ENCODE assay signal across 9 cellular contexts in genomic region chr5:135437796-135438560, GRCh38. TPM values are rescaled to one million over a fixed set of nuclear protein-coding genes. Genes with fewer than 3 reads are reported as not detected.
A peak's percentile ranks its signal among the peaks of the same experiment; 100 is the strongest.
DNase-seq lines count a peak whose midpoint lies in the region; ATAC-seq lines count a peak whose summit lies in the region.
"Had no signal": no experiment of that assay in that cellular context is flagged by ENCODE, and none has a peak within 500 bp of the region (broad histone marks: within the 10 kb centered on the region; RNA-seq: fewer than 3 reads in every experiment).

No MANE protein-coding gene starts in this region.

- peak; percentile 63 for ATAC-seq in Right ventricle myocardium superior (ENCODE audit: poor library complexity)
- ATAC-seq in HG03354 (IDR thresholded peaks at IDR 0.05; ENCODE audit: poor library complexity, severe bottlenecking, unreplicated experiment) = no peak
- no peak for ATAC-seq in HG03025 (IDR thresholded peaks at IDR 0.05; ENCODE audit: low FRiP score, unreplicated experiment)

- DNase-seq in Right ventricle myocardium superior = peak; percentile 61
- no peak for DNase-seq in cardiac septum (ENCODE audit: low spot score)
- peak; percentile 84 for DNase-seq in T1000 (lab: John Stamatoyannopoulos, UW)
- DNase-seq in islet precursor cell = peak; percentile 91
- no peak for DNase-seq in activated CD4-positive, alpha-beta T cell treated with anti-CD3 and anti-CD28 coated beads for 1 hour
- no peak for DNase-seq in SW 1271 (lab: John Stamatoyannopoulos, UW)

- intact Hi-C loops in Right ventricle myocardium superior (cut with DNase I) (no loop called here), cardiac septum (cut with DNase I) (no loop called here)

RNA-seq across cellular contexts. Expression of gene DCANP1, which starts 9.2 kb away (rescaled TPM):
- total RNA-seq in Right ventricle myocardium superior = not detected
- total RNA-seq in cardiac septum = not detected
- total RNA-seq: glomerular endothelial cell had no signal

RNA-seq across cellular contexts. Expression of gene TIFAB, which starts 14.2 kb away (rescaled TPM):
- total RNA-seq in Right ventricle myocardium superior (not detected), cardiac septum (not detected)
- total RNA-seq: glomerular endothelial cell had no signal

RNA-seq across cellular contexts. Expression of gene MACROH2A1, which starts 38.9 kb away (rescaled TPM):
- total RNA-seq in Right ventricle myocardium superior (102 TPM), cardiac septum (112 TPM)

Comparison
In these comparisons a context has a peak if more than half of its experiments do, and no peak if none do; other contexts are left out.
1. DNase-seq: peak in Right ventricle myocardium superior (single experiment), T1000 (single experiment) and islet precursor cell (single experiment); none in cardiac septum (single experiment), activated CD4-positive, alpha-beta T cell treated with anti-CD3 and anti-CD28 coated beads for 1 hour (single experiment) and SW 1271 (0 of 2).